27 cellular contexts compared by ENCODE assay signal in genomic region chr19:13599681-13600080, GRCh38.
DNase-seq lines count a peak whose midpoint lies in the region; ATAC-seq and TF ChIP-seq lines count a peak whose summit lies in the region.
"Had no signal": no experiment of that assay in that cellular context is flagged by ENCODE, and none has a peak within 500 bp of the region (broad histone marks: within the 10 kb centered on the region; RNA-seq: fewer than 3 reads in every experiment).

No MANE protein-coding gene starts in this region.

- H3K36me3 Mint-ChIP-seq in glutamatergic neuron (ENCODE audit: unreplicated experiment) = no peaks in the 10 kb centered on the region
- H3K36me3 Mint-ChIP-seq: CD14-positive monocyte; CD8-positive, alpha-beta memory T cell had no signal

- no peaks in the 10 kb centered on the region for H3K79me1 ChIP-seq in IMR-90 (ENCODE audit: low read depth in 1 of 2, low read length in 2 of 2)

- in situ Hi-C loops in IMR-90 (cut with MboI; ENCODE audit: low sequenced_read_pairs) = loop anchor here (10.0 kb wide), 2 partner anchors 265 to 625 kb away; no protein-coding TSS in a partner anchor

- no peak for TF ChIP-seq CTCF in IMR-90 (conservative IDR thresholded peaks at IDR 0.05; ENCODE audit: low read depth, low read length)
- no peak for TF ChIP-seq CTCF in glutamatergic neuron (IDR thresholded peaks at IDR 0.05; ENCODE audit: partially characterized antibody, unreplicated experiment)
- no peak for TF ChIP-seq CTCF in spleen (IDR thresholded peaks at IDR 0.05 in 8 of 11, conservative IDR thresholded peaks at IDR 0.05 in 3 of 11)
- TF ChIP-seq CTCF in ascending aorta (IDR thresholded peaks at IDR 0.05) = no peak
- no peak for TF ChIP-seq CTCF in right atrium auricular region (IDR thresholded peaks at IDR 0.05)

- DNase-seq in NCI-H2107 (lab: John Stamatoyannopoulos, UW) (peak; percentile 23), NCI-H2107 treated with DMSO at 0.1 percent for 48 hours (lab: John Stamatoyannopoulos, UW; ENCODE audit: unreplicated experiment) (no peak), IMR-90 (no peak), glutamatergic neuron (no peak), spleen (peak; percentile 62), ascending aorta (ENCODE audit: low spot score in 2 of 2) (no peak), right atrium auricular region (ENCODE audit: low spot score) (no peak)
- DNase-seq: BE2C; CD8-positive, alpha-beta memory T cell; DMS 273 treated with DMSO at 0.1 percent for 48 hours; DMS79; EL; GDM1; KBM-7; MV-4-11; NCI-H1105; NCI-H1436 treated with DMSO at 0.1 percent for 48 hours; NCI-H187 treated with DMSO at 0.1 percent for 48 hours; NCI-H2227 treated with DMSO at 0.1 percent for 48 hours; NCI-H524 treated with DMSO at 0.1 percent for 48 hours; NCI-H82; PC-9 had no signal

- H4K20me1 ChIP-seq in IMR-90 (ENCODE audit: insufficient read depth, low read length) = no peaks in the 10 kb centered on the region

- TF ChIP-seq RAD21 in IMR-90 (IDR thresholded peaks at IDR 0.05; ENCODE audit: low read length) = no peak

- H3K4ac ChIP-seq in IMR-90 (ENCODE audit: low read depth, low read length) = no peak overlapping the region

- H3K27ac ChIP-seq in IMR-90 (ENCODE audit: insufficient read depth, low read length) (no peak overlapping the region), spleen (no peak overlapping the region), ascending aorta (no peak overlapping the region), right atrium auricular region (no peak overlapping the region)
- H3K27ac ChIP-seq: 22Rv1, PC-9, SJSA1 had no signal

- peak overlapping the region; percentile 22 for H3K27ac Mint-ChIP-seq in glutamatergic neuron (ENCODE audit: unreplicated experiment)
- H3K27ac Mint-ChIP-seq: CD14-positive monocyte; CD8-positive, alpha-beta memory T cell had no signal

- H2BK5ac ChIP-seq in IMR-90 (ENCODE audit: low read depth, low read length, poor library complexity, severe bottlenecking) = no peak overlapping the region

- no peaks in the 10 kb centered on the region for H3K4me1 ChIP-seq in IMR-90 (ENCODE audit: control insufficient read depth, insufficient read depth, low read length)
- no peaks in the 10 kb centered on the region for H3K4me1 ChIP-seq in spleen
- no peaks in the 10 kb centered on the region for H3K4me1 ChIP-seq in ascending aorta
- H3K4me1 ChIP-seq in right atrium auricular region = no peaks in the 10 kb centered on the region
- H3K4me1 ChIP-seq: BE2C, SJSA1 had no signal

- peaks cover 3% of the 10 kb centered on the region for H3K4me1 Mint-ChIP-seq in glutamatergic neuron (ENCODE audit: low read depth, unreplicated experiment)
- H3K4me1 Mint-ChIP-seq: CD14-positive monocyte had no signal

- no peak overlapping the region for H3K4me2 ChIP-seq in IMR-90 (ENCODE audit: low read depth, low read length)
- H3K4me2 ChIP-seq: PC-9 had no signal

- no peak overlapping the region for H2BK120ac ChIP-seq in IMR-90 (ENCODE audit: low read depth, low read length)

- no peak for ATAC-seq in IMR-90 (ENCODE audit: low read depth)
- ATAC-seq: GM12878, Right ventricle myocardium inferior had no signal

- no peak overlapping the region for H4K5ac ChIP-seq in IMR-90 (ENCODE audit: low read depth, low read length)

- peak overlapping the region; percentile 19 for H2AFZ ChIP-seq in IMR-90 (replicated peaks; ENCODE audit: low read length, poor library complexity)
- H2AFZ ChIP-seq: PC-9 had no signal

- intact Hi-C loops in IMR-90 (cut with micrococcal nuclease) (no loop called here), spleen (cut with DNase I; ENCODE audit: low total_unique reads) (loop anchor here (5.0 to 10.0 kb wide), 2 partner anchors 115 to 263 kb away; no protein-coding TSS in a partner anchor), ascending aorta (cut with DNase I) (no loop called here)

- CTCF ChIA-PET in IMR-90 (lab: Yijun Ruan, JAX) = interaction anchor here (0.6 kb wide), 1 partner anchor 536 kb away, joined by 3 read pairs; no protein-coding TSS in a partner anchor

- H4K8ac ChIP-seq in IMR-90 (ENCODE audit: low read depth in 2 of 2, low read length in 2 of 2) = no peak overlapping the region

- peaks cover 1% of the 10 kb centered on the region for H3K9me3 Mint-ChIP-seq in glutamatergic neuron (ENCODE audit: unreplicated experiment)
- H3K9me3 Mint-ChIP-seq: CD8-positive, alpha-beta memory T cell had no signal

- no peak overlapping the region for H2BK15ac ChIP-seq in IMR-90 (ENCODE audit: low read depth, low read length)

- no peak overlapping the region for H2BK20ac ChIP-seq in IMR-90 (ENCODE audit: low read depth, low read length)

- no peaks in the 10 kb centered on the region; the same call in 1 of the 2 replicates for H3K27me3 ChIP-seq in IMR-90 (ENCODE audit: control insufficient read depth, insufficient read depth, low read length)
- peaks cover 0 to 47% (median 0%) of the 10 kb centered on the region in 7 donors for H3K27me3 ChIP-seq in spleen (replicated peaks in 1 of 7)
- no peaks in the 10 kb centered on the region for H3K27me3 ChIP-seq in ascending aorta
- H3K27me3 ChIP-seq in right atrium auricular region = no peaks in the 10 kb centered on the region

- no peak overlapping the region for H3K18ac ChIP-seq in IMR-90 (ENCODE audit: low read depth, low read length)

- TF ChIP-seq POLR2A in IMR-90 (IDR thresholded peaks at IDR 0.05; ENCODE audit: low read depth, low read length) (no peak), spleen (IDR thresholded peaks at IDR 0.05) (no peak)

- no peak overlapping the region for H3K14ac ChIP-seq in IMR-90 (replicated peaks; ENCODE audit: low read depth, low read length)

- H3K4me3 ChIP-seq in IMR-90 (ENCODE audit: insufficient read depth, low read depth, low read length) = no peak overlapping the region
- no peak overlapping the region for H3K4me3 ChIP-seq in spleen
- no peak overlapping the region for H3K4me3 ChIP-seq in ascending aorta
- H3K4me3 ChIP-seq in right atrium auricular region = no peak overlapping the region
- H3K4me3 ChIP-seq: GM12878, PC-9, SJSA1 had no signal

- H3K9ac ChIP-seq in IMR-90 (ENCODE audit: low read depth, low read length) = no peak overlapping the region

- peaks cover 2% of the 10 kb centered on the region for H3K27me3 Mint-ChIP-seq in glutamatergic neuron (ENCODE audit: unreplicated experiment)

- BruUV-seq in IMR-90 (replicated peaks; lab: Mats Ljungman, UMichigan) = no TSS peak

- no peak overlapping the region for H2AK9ac ChIP-seq in IMR-90 (replicated peaks; ENCODE audit: low read depth, low read length, poor library complexity)

- dilution Hi-C loops in IMR-90 (cut with HindIII; ENCODE audit: low sequenced_read_pairs, unreplicated experiment) = no loop called here

- no peak overlapping the region for H4K91ac ChIP-seq in IMR-90 (ENCODE audit: insufficient read depth, low read depth, low read length)

- H3K9me1 ChIP-seq in IMR-90 (ENCODE audit: insufficient read depth, low read length) = no peaks in the 10 kb centered on the region

- H3K9me3 ChIP-seq in IMR-90 (ENCODE audit: control insufficient read depth, insufficient read depth, low read length) (no peaks in the 10 kb centered on the region), spleen (no peaks in the 10 kb centered on the region), ascending aorta (no peaks in the 10 kb centered on the region), right atrium auricular region (no peaks in the 10 kb centered on the region)
- H3K9me3 ChIP-seq: BE2C, SJSA1 had no signal

- no peak overlapping the region for H3K56ac ChIP-seq in IMR-90 (ENCODE audit: extremely low read depth, insufficient read depth, low read length)

- H3K4me3 Mint-ChIP-seq in glutamatergic neuron (ENCODE audit: unreplicated experiment) = no peak overlapping the region
- H3K4me3 Mint-ChIP-seq: CD14-positive monocyte had no signal

- POLR2A ChIA-PET in IMR-90 (lab: Charles Lee; ENCODE audit: unreplicated experiment) = no interaction called here

- H3K36me3 ChIP-seq in IMR-90 (ENCODE audit: control insufficient read depth, insufficient read depth, low read length) (no peaks in the 10 kb centered on the region), spleen (no peaks in the 10 kb centered on the region), ascending aorta (no peaks in the 10 kb centered on the region), right atrium auricular region (no peaks in the 10 kb centered on the region)
- H3K36me3 ChIP-seq: BE2C, SJSA1 had no signal

- no peak overlapping the region for H2AK5ac ChIP-seq in IMR-90 (ENCODE audit: low read depth, low read length)

- H3K23ac ChIP-seq in IMR-90 (ENCODE audit: low read depth, low read length) = no peak overlapping the region

- WGBS in IMR-90 (ENCODE audit: extremely low coverage in 2 of 2, insufficient read length in 1 of 2), 2 experiments = 77% methylated on average over 9 of the region's 22 CpGs; no CpG with 5 or more reads in 1 of the 2 experiments
- WGBS in spleen, 5 donors = 85 to 95% (median 90%) methylated on average over 22 of the region's 22 CpGs

TF ChIP-seq in IMR-90, 13 proteins besides CTCF, POLR2A, EP300 and RAD21:
- TF ChIP-seq MAZ (IDR thresholded peaks at IDR 0.05; ENCODE audit: borderline replicate concordance, low read depth, low read length) = no peak
- no peak for TF ChIP-seq SMC3 (IDR thresholded peaks at IDR 0.05; ENCODE audit: low read depth, low read length)
- no peak for TF ChIP-seq NFE2L2 (IDR thresholded peaks at IDR 0.05; ENCODE audit: low read depth, low read length)
- no peak for TF ChIP-seq RFX5 (IDR thresholded peaks at IDR 0.05; ENCODE audit: low read depth, low read length)
- TF ChIP-seq RCOR1 (IDR thresholded peaks at IDR 0.05; ENCODE audit: insufficient replicate concordance, low read length) = no peak

Comparison
In these comparisons a context has a peak if more than half of its experiments do, and no peak if none do; other contexts are left out.
1. DNase-seq: peak in NCI-H2107 (single experiment) and spleen (single experiment); none in NCI-H2107 treated with DMSO at 0.1 percent for 48 hours (single experiment), IMR-90 (single experiment), glutamatergic neuron (single experiment), ascending aorta (0 of 2) and right atrium auricular region (single experiment).